ENCODE assay signal across 1 cellular context in genomic region chr19:14450168-14450874, GRCh38.
TF ChIP-seq lines count a peak whose summit lies in the region.

No MANE protein-coding gene starts in this region.

TF ChIP-seq in SK-N-SH, 30 proteins besides CTCF, POLR2A, EP300 and RAD21 (continued from another document):
- TF ChIP-seq ELF1 (IDR thresholded peaks at IDR 0.05) (no peak), NRF1 (IDR thresholded peaks at IDR 0.05; ENCODE audit: low read depth, low read length) (no peak), FOSL2 (IDR thresholded peaks at IDR 0.05; ENCODE audit: borderline replicate concordance, low read depth) (no peak), GATA2 (CRISPR knock-in tag; IDR thresholded peaks at IDR 0.05) (no peak), RCOR1 (IDR thresholded peaks at IDR 0.05; ENCODE audit: low read length) (no peak), TAF1 (IDR thresholded peaks at IDR 0.05; ENCODE audit: borderline replicate concordance, low read depth, low read length) (no peak), JUND (IDR thresholded peaks at IDR 0.05) (no peak), FOXJ3 (CRISPR knock-in tag; IDR thresholded peaks at IDR 0.05) (no peak), REST (IDR thresholded peaks at IDR 0.05; ENCODE audit: low read depth, low read length) (no peak), MAX (IDR thresholded peaks at IDR 0.05; ENCODE audit: low read depth) (no peak), MEF2A (IDR thresholded peaks at IDR 0.05; ENCODE audit: borderline replicate concordance, low read depth) (no peak), MXI1 (IDR thresholded peaks at IDR 0.05; ENCODE audit: low read depth, low read length) (no peak)
